5 cellular contexts compared by ENCODE assay signal in genomic region chr16:35180970-35181369, GRCh38.
"Had no signal": no experiment of that assay in that cellular context is flagged by ENCODE, and none has a peak within 500 bp of the region (broad histone marks: within the 10 kb centered on the region; RNA-seq: fewer than 3 reads in every experiment).

No MANE protein-coding gene starts in this region.

- H3K4me3 ChIP-seq: GM23338, K562 had no signal

- H3K4me1 Mint-ChIP-seq: GM23338, H9 had no signal

- ATAC-seq: GM23338, K562 had no signal

- H3K4me3 Mint-ChIP-seq: GM23338, H9 had no signal

- H3K27ac Mint-ChIP-seq: GM23338, H9 had no signal

- DNase-seq: H9, HCEC 1CT, IMR-90 had no signal
